ENCODE assay signal across 8 cellular contexts in genomic region chr6:132300323-132300949, GRCh38.
DNase-seq lines count a peak whose midpoint lies in the region; ATAC-seq and TF ChIP-seq lines count a peak whose summit lies in the region.

No MANE protein-coding gene starts in this region.

- no peak overlapping the region for H3K4me3 Mint-ChIP-seq in activated CD8-positive, alpha-beta memory T cell treated with anti-CD3 and anti-CD28 coated beads, Interleukin-2, amount 10 ng/mL, durations not matched to agents 7 days and 5 days

- H3K4me1 ChIP-seq in OCI-LY3 (ENCODE audit: low read length): peaks cover 8% of the 10 kb centered on the region
- H3K4me1 ChIP-seq in mesenchymal stem cell (ENCODE audit: control insufficient read depth, insufficient read depth, low read depth, low read length): peaks cover 2% of the 10 kb centered on the region

- H3K27ac ChIP-seq in OCI-LY3 (ENCODE audit: low read length) (no peak overlapping the region), mesenchymal stem cell (ENCODE audit: low read length, poor library complexity, severe bottlenecking) (no peak overlapping the region)

- H3K4ac ChIP-seq in mesenchymal stem cell (ENCODE audit: low read depth in 1 of 2, low read length in 2 of 2): no peak overlapping the region

- H4K91ac ChIP-seq in mesenchymal stem cell (ENCODE audit: low read length): no peak overlapping the region

- H3K9me3 ChIP-seq in OCI-LY3 (ENCODE audit: insufficient read depth, low read length) (no peaks in the 10 kb centered on the region), mesenchymal stem cell (ENCODE audit: control insufficient read depth, low read length) (no peaks in the 10 kb centered on the region)

- H3K4me1 Mint-ChIP-seq in activated CD8-positive, alpha-beta memory T cell treated with anti-CD3 and anti-CD28 coated beads, Interleukin-2, amount 10 ng/mL, durations not matched to agents 7 days and 5 days: no peaks in the 10 kb centered on the region

- H3K9me3 Mint-ChIP-seq in activated CD8-positive, alpha-beta memory T cell treated with anti-CD3 and anti-CD28 coated beads, Interleukin-2, amount 10 ng/mL, durations not matched to agents 7 days and 5 days (ENCODE audit: low read depth): no peaks in the 10 kb centered on the region

- DNase-seq in DMS153 (lab: John Stamatoyannopoulos, UW) (peak; percentile 26), dedifferentiated amniotic fluid mesenchymal stem cell (ENCODE audit: extremely low spot score) (peak; percentile 64), mesenchymal stem cell (peak; percentile 70), T-helper 9 cell (no peak)
- DNase-seq in activated CD8-positive, alpha-beta memory T cell treated with anti-CD3 and anti-CD28 coated beads, Interleukin-2, amount 10 ng/mL, durations not matched to agents 7 days and 5 days: no peak

- H4K8ac ChIP-seq in mesenchymal stem cell (ENCODE audit: low read length): no peak overlapping the region

- CTCF ChIA-PET in activated CD8-positive, alpha-beta memory T cell treated with anti-CD3 and anti-CD28 coated beads, Interleukin-2, amount 10 ng/mL, durations not matched to agents 7 days and 5 days (lab: Charles Lee): interaction anchor here (1.0 to 2.0 kb wide), 4 partner anchors 14 to 186 kb away, joined by 4 to 11 read pairs (median 8); no protein-coding TSS in a partner anchor

- no peak overlapping the region for H3K27ac Mint-ChIP-seq in activated CD8-positive, alpha-beta memory T cell treated with anti-CD3 and anti-CD28 coated beads, Interleukin-2, amount 10 ng/mL, durations not matched to agents 7 days and 5 days

- H3K79me1 ChIP-seq in mesenchymal stem cell (replicated peaks; ENCODE audit: low read length, poor library complexity, severe bottlenecking): peaks cover 2% of the 10 kb centered on the region

- no peak overlapping the region for H2BK15ac ChIP-seq in mesenchymal stem cell (ENCODE audit: low read depth, poor library complexity, severe bottlenecking)

- ATAC-seq in GM18868 (IDR thresholded peaks at IDR 0.05; ENCODE audit: unreplicated experiment) (peak; percentile 88), HG03060 (IDR thresholded peaks at IDR 0.05; ENCODE audit: low read depth, unreplicated experiment) (peak; percentile 44)
- no peak for ATAC-seq in activated CD8-positive, alpha-beta memory T cell treated with anti-CD3 and anti-CD28 coated beads, Interleukin-2, amount 10 ng/mL, durations not matched to agents 7 days and 5 days

- H2BK120ac ChIP-seq in mesenchymal stem cell (ENCODE audit: low read depth, low read length): no peak overlapping the region

- no peak overlapping the region for H3K18ac ChIP-seq in mesenchymal stem cell (ENCODE audit: low read depth in 1 of 2, low read length in 2 of 2)

- no peaks in the 10 kb centered on the region for H3K79me2 ChIP-seq in OCI-LY3 (ENCODE audit: low read length)

- H3K27me3 ChIP-seq in OCI-LY3 (ENCODE audit: low read depth, low read length): peaks cover 5% of the 10 kb centered on the region; the same call in 1 of the 2 replicates
- H3K27me3 ChIP-seq in mesenchymal stem cell (ENCODE audit: control insufficient read depth in 1 of 2, insufficient read depth in 1 of 2, low read length in 2 of 2): no peaks in the 10 kb centered on the region

- H3K4me2 ChIP-seq in OCI-LY3 (ENCODE audit: low read length) (no peak overlapping the region), mesenchymal stem cell (ENCODE audit: low read length, poor library complexity, severe bottlenecking) (no peak overlapping the region)

- H3K9ac ChIP-seq in OCI-LY3 (ENCODE audit: low read length): no peak overlapping the region
- no peak overlapping the region for H3K9ac ChIP-seq in mesenchymal stem cell (ENCODE audit: low read length)

- H3K36me3 ChIP-seq in OCI-LY3 (replicated peaks; ENCODE audit: low read depth, low read length) (no peaks in the 10 kb centered on the region), mesenchymal stem cell (ENCODE audit: control insufficient read depth in 1 of 2, insufficient read depth in 2 of 2, low read depth in 1 of 2, low read length in 2 of 2) (peaks cover 10 to 39% of the 10 kb centered on the region in 2 experiments)

- peak; percentile 77 for TF ChIP-seq CTCF in OCI-LY3 (IDR thresholded peaks at IDR 0.05; ENCODE audit: low read depth, low read length)

- no peak overlapping the region for H3K14ac ChIP-seq in mesenchymal stem cell (ENCODE audit: low read length in 2 of 2)

- WGBS in mesenchymal stem cell: 48% methylated on average over 4 of the region's 4 CpGs

- H2BK12ac ChIP-seq in mesenchymal stem cell (ENCODE audit: low read length in 2 of 2): no peak overlapping the region

- no peaks in the 10 kb centered on the region for H4K20me1 ChIP-seq in OCI-LY3 (ENCODE audit: insufficient read depth, low read length)

- H3K4me3 ChIP-seq in OCI-LY3 (ENCODE audit: low read length) (no peak overlapping the region), mesenchymal stem cell (ENCODE audit: insufficient read depth in 1 of 2, low read depth in 1 of 2, low read length in 2 of 2) (no peak overlapping the region)

- no peaks in the 10 kb centered on the region for H3K36me3 Mint-ChIP-seq in activated CD8-positive, alpha-beta memory T cell treated with anti-CD3 and anti-CD28 coated beads, Interleukin-2, amount 10 ng/mL, durations not matched to agents 7 days and 5 days

- H3K23ac ChIP-seq in mesenchymal stem cell (ENCODE audit: low read length in 2 of 2): no peak overlapping the region

- H3K27me3 Mint-ChIP-seq in activated CD8-positive, alpha-beta memory T cell treated with anti-CD3 and anti-CD28 coated beads, Interleukin-2, amount 10 ng/mL, durations not matched to agents 7 days and 5 days: peaks cover 21% of the 10 kb centered on the region

- H2BK5ac ChIP-seq in mesenchymal stem cell (ENCODE audit: low read depth, low read length, poor library complexity, severe bottlenecking): no peak overlapping the region

- H2AFZ ChIP-seq in OCI-LY3 (ENCODE audit: low read depth, low read length): no peak overlapping the region
- no peak overlapping the region for H2AFZ ChIP-seq in mesenchymal stem cell (ENCODE audit: low read depth, low read length)

- no peak overlapping the region for H2AK5ac ChIP-seq in mesenchymal stem cell (ENCODE audit: low read length, severe bottlenecking)

Comparison
In these comparisons a context has a peak if more than half of its experiments do, and no peak if none do; other contexts are left out.
1. DNase-seq: peak in DMS153 (single experiment), dedifferentiated amniotic fluid mesenchymal stem cell (single experiment) and mesenchymal stem cell (single experiment); none in T-helper 9 cell (single experiment) and activated CD8-positive, alpha-beta memory T cell treated with anti-CD3 and anti-CD28 coated beads, Interleukin-2, amount 10 ng/mL, durations not matched to agents 7 days and 5 days (single experiment).